In the genomic region with DNA sequence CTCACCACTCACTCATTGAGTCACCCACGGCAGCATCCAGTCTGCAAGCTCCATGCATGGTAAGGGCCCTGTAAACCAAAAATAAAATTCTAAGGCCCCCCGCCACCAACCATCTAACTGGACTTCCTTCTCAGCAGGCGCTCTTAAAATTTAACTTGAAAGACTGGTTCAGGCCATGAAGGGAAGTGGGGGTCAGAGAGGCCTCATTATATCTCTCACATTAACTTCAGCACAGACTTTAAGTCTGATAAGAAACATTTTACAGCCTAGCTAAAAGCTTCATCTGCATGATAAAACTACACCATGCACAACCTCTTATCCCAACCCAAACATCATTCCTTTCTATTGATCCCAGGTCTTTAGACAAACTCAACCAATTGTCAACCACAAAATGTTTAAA, we compare ENCODE assay signal across 23 cellular contexts. TPM values are rescaled to one million over a fixed set of nuclear protein-coding genes. Genes with fewer than 3 reads are reported as not detected.
"Had no signal": no experiment of that assay in that cellular context is flagged by ENCODE, and none has a peak within 500 bp of the region (broad histone marks: within the 10 kb centered on the region; RNA-seq: fewer than 3 reads in every experiment).

No MANE protein-coding gene starts in this region.

- H3K9me3 Mint-ChIP-seq: activated naive CD4-positive, alpha-beta T cell treated with anti-CD3 and anti-CD28 coated beads, Interleukin-2, amount 50 U/mL, for 72 hours; activated T-helper 1 cell treated with anti-CD3 and anti-CD28 coated beads, Interleukin-12 subunit alpha, Interleukin-12 subunit beta, Interleukin-2, Interleukin-4 antibody, amounts not matched to agents 30 ng/mL and 10 ng/mL and 1 ng/mL, durations not matched to agents 14 hours and 24 hours and 36 hours; dendritic cell treated with granulocyte-macrophage colony-stimulating factor and Interleukin-4, amounts not matched to agents 40 ng/mL and 50 ng/mL, for 4 days; stimulated activated naive CD8-positive, alpha-beta T cell treated with anti-CD3 and anti-CD28 coated beads, Interleukin-15, amount 100 ng/mL, for 72 hours; type B pancreatic cell had no signal

- H3K36me3 ChIP-seq: adrenal gland, cardiac muscle cell, right atrium auricular region had no signal

- H3K4me3 Mint-ChIP-seq: activated CD4-positive, alpha-beta T cell treated with anti-CD3 and anti-CD28 coated beads for 36 hours; activated T-helper 1 cell treated with anti-CD3 and anti-CD28 coated beads, Interleukin-12 subunit alpha, Interleukin-12 subunit beta, Interleukin-2, Interleukin-4 antibody, amounts not matched to agents 30 ng/mL and 10 ng/mL and 1 ng/mL, durations not matched to agents 14 hours and 24 hours and 36 hours; dendritic cell treated with granulocyte-macrophage colony-stimulating factor and Interleukin-4, amounts not matched to agents 40 ng/mL and 50 ng/mL, for 4 days; stimulated activated naive CD8-positive, alpha-beta T cell treated with anti-CD3 and anti-CD28 coated beads, Interleukin-15, amount 100 ng/mL, for 72 hours; type B pancreatic cell had no signal

- H2AFZ ChIP-seq: hepatocyte had no signal

- FAIRE-seq: keratinocyte had no signal

- H3K36me3 Mint-ChIP-seq: activated naive CD4-positive, alpha-beta T cell treated with anti-CD3 and anti-CD28 coated beads, Interleukin-2, amount 50 U/mL, for 72 hours; type B pancreatic cell had no signal

- H3K27ac ChIP-seq: adrenal gland, cardiac muscle cell, hepatocyte, right atrium auricular region, skin epidermis, testis had no signal

- H3K27ac Mint-ChIP-seq: activated CD4-positive, alpha-beta T cell treated with anti-CD3 and anti-CD28 coated beads for 36 hours; activated naive CD4-positive, alpha-beta T cell treated with anti-CD3 and anti-CD28 coated beads, Interleukin-2, amount 50 U/mL, for 72 hours; activated T-helper 1 cell treated with anti-CD3 and anti-CD28 coated beads, Interleukin-12 subunit alpha, Interleukin-12 subunit beta, Interleukin-2, Interleukin-4 antibody, amounts not matched to agents 30 ng/mL and 10 ng/mL and 1 ng/mL, durations not matched to agents 14 hours and 24 hours and 36 hours; dendritic cell treated with granulocyte-macrophage colony-stimulating factor and Interleukin-4, amounts not matched to agents 40 ng/mL and 50 ng/mL, for 4 days; stimulated activated naive CD8-positive, alpha-beta T cell treated with anti-CD3 and anti-CD28 coated beads, Interleukin-15, amount 100 ng/mL, for 72 hours; type B pancreatic cell had no signal

- H3K4me3 ChIP-seq: adrenal gland, cardiac muscle cell, hepatocyte, right atrium auricular region, skin epidermis, testis had no signal

- H3K4me2 ChIP-seq: hepatocyte had no signal

- H3K27me3 ChIP-seq: adrenal gland, cardiac muscle cell, hepatocyte, right atrium auricular region, testis had no signal

- H3K79me2 ChIP-seq: hepatocyte had no signal

- H3K4me1 ChIP-seq: adrenal gland had no signal

- H3K9me3 ChIP-seq: adrenal gland, right atrium auricular region, testis had no signal

- H3K4me1 Mint-ChIP-seq: activated CD4-positive, alpha-beta T cell treated with anti-CD3 and anti-CD28 coated beads for 36 hours had no signal

- H3K27me3 Mint-ChIP-seq: activated CD4-positive, alpha-beta T cell treated with anti-CD3 and anti-CD28 coated beads for 36 hours; dendritic cell treated with granulocyte-macrophage colony-stimulating factor and Interleukin-4, amounts not matched to agents 40 ng/mL and 50 ng/mL, for 4 days; stimulated activated naive CD8-positive, alpha-beta T cell treated with anti-CD3 and anti-CD28 coated beads, Interleukin-15, amount 100 ng/mL, for 72 hours; type B pancreatic cell had no signal

- ATAC-seq: activated CD4-positive, alpha-beta T cell treated with anti-CD3 and anti-CD28 coated beads for 36 hours; activated naive CD4-positive, alpha-beta T cell treated with anti-CD3 and anti-CD28 coated beads, Interleukin-2, amount 50 U/mL, for 72 hours; left lobe of liver; stimulated activated naive CD8-positive, alpha-beta T cell treated with anti-CD3 and anti-CD28 coated beads, Interleukin-15, amount 100 ng/mL, for 72 hours had no signal

- DNase-seq: activated CD4-positive, alpha-beta T cell treated with anti-CD3 and anti-CD28 coated beads for 36 hours; activated CD4-positive, alpha-beta T cell treated with anti-CD3 and anti-CD28 coated beads, Interleukin-2, amount 50 U/mL, for 48 hours; activated gamma-delta T cell treated with Interleukin-2 at 50 U/mL for 16 hours; activated T-cell treated with anti-CD3 and anti-CD28 coated beads for 4 hours; adrenal gland; effector memory CD4-positive, alpha-beta T cell; foreskin fibroblast; stimulated activated CD4-positive, alpha-beta T cell treated with anti-CD3 and anti-CD28 coated beads, Interleukin-15, amount 100 ng/mL, for 24 hours; stimulated activated CD4-positive, alpha-beta T cell treated with anti-CD3 and anti-CD28 coated beads, Interleukin-2, amount 100 ng/mL, for 48 hours; stimulated activated naive CD8-positive, alpha-beta T cell treated with anti-CD3 and anti-CD28 coated beads, Interleukin-15, amount 100 ng/mL, for 72 hours; T-helper 1 cell; T1000; testis had no signal

RNA-seq across cellular contexts. Expression of a gene that starts 38.5 kb away (rescaled TPM):
- total RNA-seq: activated naive CD4-positive, alpha-beta T cell treated with anti-CD3 and anti-CD28 coated beads, Interleukin-2, amount 50 U/mL, for 72 hours; activated T-helper 1 cell treated with anti-CD3 and anti-CD28 coated beads, Interleukin-12 subunit alpha, Interleukin-12 subunit beta, Interleukin-2, Interleukin-4 antibody, amounts not matched to agents 30 ng/mL and 10 ng/mL and 1 ng/mL, durations not matched to agents 14 hours and 24 hours and 36 hours had no signal
